9 cellular contexts compared by ENCODE assay signal in the genomic region with DNA sequence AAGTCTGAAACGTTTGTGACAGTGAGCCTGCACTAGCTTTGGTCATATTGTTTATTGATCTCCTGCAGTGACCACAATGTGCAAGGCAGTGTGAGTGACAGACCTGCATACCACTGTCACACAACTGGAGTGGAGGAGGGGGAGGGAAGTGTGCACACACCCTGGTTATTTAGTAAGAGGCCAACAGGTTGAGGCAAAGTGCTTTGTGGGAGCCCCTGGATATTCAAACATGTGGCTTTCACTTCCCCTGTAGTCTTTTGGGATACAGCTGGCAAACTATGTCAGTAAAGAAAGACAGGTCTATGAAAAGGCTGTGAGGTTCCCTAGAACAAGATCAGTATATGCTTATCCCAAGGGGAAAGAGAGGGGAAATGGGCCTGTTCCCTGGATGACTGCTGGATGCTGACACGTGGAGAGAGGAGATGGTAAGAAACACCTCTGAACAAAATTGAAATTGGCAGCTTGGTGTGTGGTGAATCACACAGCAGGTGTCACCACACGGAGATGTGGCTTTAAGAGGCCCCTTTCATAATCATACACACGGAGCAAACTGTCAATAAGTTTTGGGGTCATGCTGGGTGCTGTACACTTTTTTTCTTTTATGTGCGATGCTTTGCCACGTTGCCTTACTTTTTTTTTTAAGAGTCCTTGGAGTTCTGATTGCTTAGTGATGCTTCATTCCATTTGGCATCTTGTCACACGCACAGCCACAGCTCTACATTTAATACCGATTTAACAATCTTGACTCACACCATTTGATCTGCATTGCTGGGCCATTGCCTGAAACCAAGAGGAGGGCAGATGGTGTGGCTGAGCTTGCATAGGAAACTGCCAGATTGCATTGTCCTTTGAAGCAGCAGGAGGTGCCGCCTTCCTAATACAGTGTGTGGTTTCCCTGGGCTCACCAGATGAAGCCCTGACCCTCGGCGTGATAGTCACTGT. TPM values are rescaled to one million over a fixed set of nuclear protein-coding genes. Genes with fewer than 3 reads are reported as not detected.
DNase-seq lines count a peak whose midpoint lies in the region; ATAC-seq and TF ChIP-seq lines count a peak whose summit lies in the region.
"Had no signal": no experiment of that assay in that cellular context is flagged by ENCODE, and none has a peak within 500 bp of the region (broad histone marks: within the 10 kb centered on the region; RNA-seq: fewer than 3 reads in every experiment).

No MANE protein-coding gene starts in this region.

- no peak overlapping the region for H2BK20ac ChIP-seq in IMR-90 (ENCODE audit: low read depth, low read length)

- no peak for TF ChIP-seq RAD21 in IMR-90 (IDR thresholded peaks at IDR 0.05; ENCODE audit: low read length)

- intact Hi-C loops in IMR-90 (cut with micrococcal nuclease) (no loop called here), ovary (cut with DNase I) (no loop called here)

- H2BK5ac ChIP-seq in IMR-90 (ENCODE audit: low read depth, low read length, poor library complexity, severe bottlenecking) = no peak overlapping the region

- H3K4me3 ChIP-seq in AG04449 (ENCODE audit: low read depth, low read length) = no peak overlapping the region
- H3K4me3 ChIP-seq in IMR-90 (ENCODE audit: insufficient read depth, low read depth, low read length) = no peak overlapping the region
- no peak overlapping the region for H3K4me3 ChIP-seq in ovary
- H3K4me3 ChIP-seq: skin epidermis had no signal

- no TSS peak for BruUV-seq in IMR-90 (replicated peaks; lab: Mats Ljungman, UMichigan)

- no peak overlapping the region for H2BK120ac ChIP-seq in IMR-90 (ENCODE audit: low read depth, low read length)

- no peak overlapping the region for H2BK15ac ChIP-seq in IMR-90 (ENCODE audit: low read depth, low read length)

- H3K9me3 Mint-ChIP-seq in activated T-helper 17 cell treated with anti-CD3 and anti-CD28 coated beads, Interleukin-2, amount 50 U/mL, for 72 hours = no peaks in the 10 kb centered on the region

- H3K4ac ChIP-seq in IMR-90 (ENCODE audit: low read depth, low read length) = no peak overlapping the region

- H3K23ac ChIP-seq in IMR-90 (ENCODE audit: low read depth, low read length) = no peak overlapping the region

- CTCF ChIA-PET in AG04449 (lab: Yijun Ruan, JAX) = interaction anchor here (1.1 to 2.9 kb wide), 2 partner anchors 49 to 71 kb away, joined by 3 to 9 read pairs; no protein-coding TSS in a partner anchor
- CTCF ChIA-PET in IMR-90 (lab: Yijun Ruan, JAX) = interaction anchor here (0.7 kb wide), 1 partner anchor 1998 kb away, joined by 3 read pairs; no protein-coding TSS in a partner anchor

- no peak overlapping the region for H3K56ac ChIP-seq in IMR-90 (ENCODE audit: extremely low read depth, insufficient read depth, low read length)

- H2AK5ac ChIP-seq in IMR-90 (ENCODE audit: low read depth, low read length) = 0 out of 2 replicates have a peak overlapping the region, but pooled peaks have one; percentile 0

- H2AK9ac ChIP-seq in IMR-90 (replicated peaks; ENCODE audit: low read depth, low read length, poor library complexity) = peak overlapping the region; percentile 9

- dilution Hi-C loops in IMR-90 (cut with HindIII; ENCODE audit: low sequenced_read_pairs, unreplicated experiment) = no loop called here

- H4K5ac ChIP-seq in IMR-90 (ENCODE audit: low read depth, low read length) = no peak overlapping the region

- H3K36me3 Mint-ChIP-seq in activated T-helper 17 cell treated with anti-CD3 and anti-CD28 coated beads, Interleukin-2, amount 50 U/mL, for 72 hours (ENCODE audit: low read depth) = no peaks in the 10 kb centered on the region

- H4K91ac ChIP-seq in IMR-90 (ENCODE audit: insufficient read depth, low read depth, low read length) = no peak overlapping the region

- WGBS in IMR-90 (ENCODE audit: extremely low coverage in 2 of 2, insufficient read length in 1 of 2), 2 experiments = 38% methylated on average over 2 of the region's 11 CpGs; no CpG with 5 or more reads in 1 of the 2 experiments
- 46 to 63% (median 56%) methylated on average over 11 of the region's 11 CpGs for WGBS in ovary, 3 donors

- H3K27ac ChIP-seq in IMR-90 (ENCODE audit: insufficient read depth, low read length) = no peak overlapping the region
- H3K27ac ChIP-seq in ovary = no peak overlapping the region

- DNase-seq in AG04449 (ENCODE audit: low read depth, low spot score) (peak; percentile 73), IMR-90 (peak; percentile 80), retina (peak; percentile 64), ovary (no peak)
- DNase-seq in stimulated activated CD4-positive, alpha-beta T cell treated with anti-CD3 and anti-CD28 coated beads, Interleukin-2, amount 100 ng/mL, for 24 hours = no peak

- H3K9ac ChIP-seq in IMR-90 (ENCODE audit: low read depth, low read length) = no peak overlapping the region

- peak overlapping the region; percentile 52 for H3K4me3 Mint-ChIP-seq in activated T-helper 17 cell treated with anti-CD3 and anti-CD28 coated beads, Interleukin-2, amount 50 U/mL, for 72 hours

- peak overlapping the region; percentile 53 for H2AFZ ChIP-seq in IMR-90 (replicated peaks; ENCODE audit: low read length, poor library complexity)

- no peak for TF ChIP-seq POLR2A in IMR-90 (IDR thresholded peaks at IDR 0.05; ENCODE audit: low read depth, low read length)
- TF ChIP-seq POLR2A in ovary (IDR thresholded peaks at IDR 0.05) = no peak

- H3K36me3 ChIP-seq in IMR-90 (ENCODE audit: control insufficient read depth, insufficient read depth, low read length) (no peaks in the 10 kb centered on the region), ovary (no peaks in the 10 kb centered on the region)

- peak overlapping the region; percentile 86 for H3K27ac Mint-ChIP-seq in activated T-helper 17 cell treated with anti-CD3 and anti-CD28 coated beads, Interleukin-2, amount 50 U/mL, for 72 hours

- TF ChIP-seq EP300 in ovary (IDR thresholded peaks at IDR 0.05) = no peak

- POLR2A ChIA-PET in AG04449 (lab: Yijun Ruan, JAX) (interaction anchor here (0.5 to 1.1 kb wide), 2 partner anchors 12 to 51 kb away, joined by 3 to 6 read pairs; no protein-coding TSS in a partner anchor), IMR-90 (lab: Charles Lee; ENCODE audit: unreplicated experiment) (no interaction called here)

- H3K9me3 ChIP-seq in IMR-90 (ENCODE audit: control insufficient read depth, insufficient read depth, low read length) = no peaks in the 10 kb centered on the region
- no peaks in the 10 kb centered on the region for H3K9me3 ChIP-seq in ovary

- no peak overlapping the region for H3K18ac ChIP-seq in IMR-90 (ENCODE audit: low read depth, low read length)

- TF ChIP-seq CTCF in AG04449 (IDR thresholded peaks at IDR 0.05; ENCODE audit: insufficient read depth, low read length, missing control alignments) (no peak), IMR-90 (conservative IDR thresholded peaks at IDR 0.05; ENCODE audit: low read depth, low read length) (no peak), ovary (IDR thresholded peaks at IDR 0.05) (no peak)

- peaks cover 3% of the 10 kb centered on the region for H3K27me3 Mint-ChIP-seq in activated T-helper 17 cell treated with anti-CD3 and anti-CD28 coated beads, Interleukin-2, amount 50 U/mL, for 72 hours

- H3K4me1 ChIP-seq in IMR-90 (ENCODE audit: control insufficient read depth, insufficient read depth, low read length) (peaks cover 4% of the 10 kb centered on the region), ovary (ENCODE audit: insufficient read depth) (no peaks in the 10 kb centered on the region)

- no peaks in the 10 kb centered on the region for H4K20me1 ChIP-seq in IMR-90 (ENCODE audit: insufficient read depth, low read length)

- in situ Hi-C loops in IMR-90 (cut with MboI; ENCODE audit: low sequenced_read_pairs) = no loop called here

- no peaks in the 10 kb centered on the region for H3K27me3 ChIP-seq in IMR-90 (ENCODE audit: control insufficient read depth, insufficient read depth, low read length)
- no peaks in the 10 kb centered on the region for H3K27me3 ChIP-seq in ovary

- peaks cover 15% of the 10 kb centered on the region for H3K4me1 Mint-ChIP-seq in activated T-helper 17 cell treated with anti-CD3 and anti-CD28 coated beads, Interleukin-2, amount 50 U/mL, for 72 hours

- H3K4me2 ChIP-seq in IMR-90 (ENCODE audit: low read depth, low read length) = no peak overlapping the region

- no peak overlapping the region for H3K14ac ChIP-seq in IMR-90 (replicated peaks; ENCODE audit: low read depth, low read length)

- H3K79me1 ChIP-seq in IMR-90 (ENCODE audit: low read depth in 1 of 2, low read length in 2 of 2) = peaks cover 0 to 6% of the 10 kb centered on the region in 2 experiments; a peak in 1 of 4 replicates

- H3K9me1 ChIP-seq in IMR-90 (ENCODE audit: insufficient read depth, low read length) = peaks cover 12% of the 10 kb centered on the region

- H4K8ac ChIP-seq in IMR-90 (ENCODE audit: low read depth in 2 of 2, low read length in 2 of 2) = no peak overlapping the region

- peak; percentile 65 for ATAC-seq in GM18867 (IDR thresholded peaks at IDR 0.05; ENCODE audit: unreplicated experiment)
- ATAC-seq in IMR-90 (ENCODE audit: low read depth) = peak; percentile 35; the same call in 1 of the 2 replicates
- peak; percentile 91 for ATAC-seq in activated T-helper 17 cell treated with anti-CD3 and anti-CD28 coated beads, Interleukin-2, amount 50 U/mL, for 72 hours (replicated peaks)
- no peak for ATAC-seq in GM18519 (IDR thresholded peaks at IDR 0.05; ENCODE audit: low FRiP score, unreplicated experiment)

TF ChIP-seq in IMR-90, 13 proteins besides CTCF, POLR2A, EP300 and RAD21:
- TF ChIP-seq FOS (IDR thresholded peaks at IDR 0.05; ENCODE audit: low read depth, low read length) (no peak), MAZ (IDR thresholded peaks at IDR 0.05; ENCODE audit: borderline replicate concordance, low read depth, low read length) (no peak)
TF ChIP-seq in IMR-90: peak in this region for 0.

RNA-seq across cellular contexts. Expression of gene OSBP2, which starts 11.3 kb away (rescaled TPM):
- 1.7 and 2.2 TPM in 2 replicates for total RNA-seq in IMR-90 (2012; rRNA removed)
- 1.8 and 2.2 TPM in 2 replicates for polyA plus RNA-seq in IMR-90 (2012; rRNA removed)
- 1.5 and 2.2 TPM in 2 replicates for polyA plus RNA-seq in IMR-90 (2012; cell fraction: cytosol; rRNA removed)
- polyA plus RNA-seq in IMR-90 (2012; cell fraction: nucleus; rRNA removed; ENCODE audit: low replicate concordance) = 3.1 and 3.8 TPM in 2 replicates
- 10 to 100 TPM in 1 of 2 donors, 1 to 10 TPM in 1; 3.1 to 16.7 TPM for total RNA-seq in activated T-helper 17 cell treated with anti-CD3 and anti-CD28 coated beads, Interleukin-2, amount 50 U/mL, for 72 hours
- total RNA-seq in ovary = 1 to 10 TPM; 1.4 to 5.1 (median 1.4) TPM
- polyA plus RNA-seq in ovary = 1 to 10 TPM; 1.3 to 3.3 TPM

RNA-seq across cellular contexts. Expression of gene DUSP18, which starts 38.3 kb away (rescaled TPM):
- total RNA-seq in IMR-90 (2012; rRNA removed) (12.2 and 14.9 TPM in 2 replicates), ovary (10 to 100 TPM in 1 of 7 donors, 1 to 10 TPM in 6; 3.3 to 18.5 (median 5.7) TPM)
- polyA plus RNA-seq in IMR-90 (2012; rRNA removed) (14.3 and 14.9 TPM in 2 replicates), ovary (1 to 10 TPM; 3.7 to 5.9 TPM)
- 8.3 and 15.5 TPM in 2 replicates for polyA plus RNA-seq in IMR-90 (2012; cell fraction: cytosol; rRNA removed)
- 12.1 and 17.7 TPM in 2 replicates for polyA plus RNA-seq in IMR-90 (2012; cell fraction: nucleus; rRNA removed; ENCODE audit: low replicate concordance)
- 1 to 10 TPM; 9.6 to 9.7 TPM for total RNA-seq in activated T-helper 17 cell treated with anti-CD3 and anti-CD28 coated beads, Interleukin-2, amount 50 U/mL, for 72 hours

Comparison
In these comparisons a context has a peak if more than half of its experiments do, and no peak if none do; other contexts are left out.
1. DNase-seq: peak in AG04449 (single experiment), IMR-90 (single experiment) and retina (single experiment); none in stimulated activated CD4-positive, alpha-beta T cell treated with anti-CD3 and anti-CD28 coated beads, Interleukin-2, amount 100 ng/mL, for 24 hours (0 of 2) and ovary (0 of 5).